ENCODE assay signal across 18 cellular contexts in the genomic region with DNA sequence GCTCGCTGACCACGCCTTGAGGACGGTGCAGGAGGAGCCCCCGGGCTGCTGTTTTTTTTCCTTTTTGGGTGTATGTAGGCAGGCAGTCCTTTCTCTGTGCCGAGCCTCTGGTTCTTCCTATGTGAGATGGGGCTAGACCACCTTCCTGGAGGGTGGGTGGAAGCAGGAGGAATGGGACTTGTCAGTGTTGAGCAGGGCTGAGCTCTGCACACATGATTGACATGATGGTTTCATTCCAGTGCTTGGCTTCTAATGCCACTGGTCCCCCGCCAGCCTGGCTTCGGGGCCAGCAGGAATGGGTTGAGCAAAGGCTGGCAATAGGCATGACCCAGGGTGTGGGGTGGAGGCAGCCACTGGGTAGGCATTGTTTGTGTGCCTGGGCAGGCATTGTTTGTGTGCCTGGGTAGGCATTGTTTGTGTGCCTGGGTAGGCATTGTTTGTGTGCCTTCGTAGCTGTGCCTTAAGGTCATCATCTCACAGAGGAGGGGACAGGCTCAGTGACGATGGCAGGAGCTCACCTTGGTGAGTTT. TPM values are rescaled to one million over a fixed set of nuclear protein-coding genes. Genes with fewer than 3 reads are reported as not detected.
DNase-seq lines count a peak whose midpoint lies in the region; ATAC-seq and TF ChIP-seq lines count a peak whose summit lies in the region.
"Had no signal": no experiment of that assay in that cellular context is flagged by ENCODE, and none has a peak within 500 bp of the region (broad histone marks: within the 10 kb centered on the region; RNA-seq: fewer than 3 reads in every experiment).

No MANE protein-coding gene starts in this region.

- DNase-seq in left cardiac atrium (no peak), cardiac septum (ENCODE audit: low spot score) (no peak), osteocyte (ENCODE audit: extremely low spot score, unreplicated experiment) (peak; percentile 81), GM13977 (ENCODE audit: low spot score) (no peak)
- no peak for DNase-seq in activated CD8-positive, alpha-beta memory T cell treated with anti-CD3 and anti-CD28 coated beads for 24 hours
- DNase-seq: activated CD4-positive, alpha-beta T cell treated with anti-CD3 and anti-CD28 coated beads for 48 hours; activated gamma-delta T cell treated with Interleukin-2 at 50 U/mL for 16 hours; CD4-positive, CD25-positive, alpha-beta regulatory T cell; DMS79; foreskin fibroblast; NCI-H446; stimulated activated CD4-positive, alpha-beta T cell treated with anti-CD3 and anti-CD28 coated beads, Interleukin-12 subunit alpha, Interleukin-12 subunit beta, amount 100 ng/mL, for 4 hours had no signal

- no peaks in the 10 kb centered on the region for H3K27me3 ChIP-seq in gastroesophageal sphincter
- H3K27me3 ChIP-seq: pancreas had no signal

- TF ChIP-seq POLR2A in gastroesophageal sphincter (IDR thresholded peaks at IDR 0.05), result no peak

- H3K27ac ChIP-seq in gastroesophageal sphincter, result no peak overlapping the region
- H3K27ac ChIP-seq: pancreas, thoracic aorta had no signal

- H3K4me1 ChIP-seq in gastroesophageal sphincter, result peaks cover 0 to 10% (median 0%) of the 10 kb centered on the region in 3 donors
- H3K4me1 ChIP-seq: pancreas had no signal

- TF ChIP-seq CTCF in gastroesophageal sphincter (IDR thresholded peaks at IDR 0.05) (no peak), osteocyte (IDR thresholded peaks at IDR 0.05) (no peak), GM13977 (IDR thresholded peaks at IDR 0.05; ENCODE audit: extremely low read depth, insufficient read depth, missing control alignments) (no peak)

- ATAC-seq in left cardiac atrium (peak; percentile 14 to 79), gastroesophageal sphincter (peak; percentile 28), GM21526 (IDR thresholded peaks at IDR 0.05; ENCODE audit: low FRiP score, unreplicated experiment) (no peak), HG03457 (IDR thresholded peaks at IDR 0.05; ENCODE audit: unreplicated experiment) (no peak)

- peaks cover 35% of the 10 kb centered on the region for H3K27me3 Mint-ChIP-seq in osteocyte (ENCODE audit: unreplicated experiment)

- in situ Hi-C loops in GM13977 (cut with MboI; ENCODE audit: low pct_unique_long_range_greater_than_20kb, low sequenced_read_pairs, unreplicated experiment), result no loop called here

- peaks cover 4% of the 10 kb centered on the region for H3K9me3 Mint-ChIP-seq in osteocyte (ENCODE audit: unreplicated experiment)
- H3K9me3 Mint-ChIP-seq: CD4-positive, CD25-positive, alpha-beta regulatory T cell; stimulated activated effector memory CD8-positive, alpha-beta T cell treated with anti-CD3 and anti-CD28 coated beads, Interleukin-12 subunit alpha, Interleukin-12 subunit beta, amount 100 ng/mL, for 72 hours had no signal

- no peak overlapping the region for H3K4me3 Mint-ChIP-seq in osteocyte (ENCODE audit: unreplicated experiment)
- H3K4me3 Mint-ChIP-seq: stimulated activated effector memory CD8-positive, alpha-beta T cell treated with anti-CD3 and anti-CD28 coated beads, Interleukin-12 subunit alpha, Interleukin-12 subunit beta, amount 100 ng/mL, for 72 hours had no signal

- peaks cover 29% of the 10 kb centered on the region for H3K4me1 Mint-ChIP-seq in osteocyte (ENCODE audit: unreplicated experiment)
- H3K4me1 Mint-ChIP-seq: CD4-positive, CD25-positive, alpha-beta regulatory T cell had no signal

- H3K36me3 Mint-ChIP-seq in osteocyte (ENCODE audit: unreplicated experiment), result peaks cover 6% of the 10 kb centered on the region
- H3K36me3 Mint-ChIP-seq: CD4-positive, CD25-positive, alpha-beta regulatory T cell; stimulated activated effector memory CD8-positive, alpha-beta T cell treated with anti-CD3 and anti-CD28 coated beads, Interleukin-12 subunit alpha, Interleukin-12 subunit beta, amount 100 ng/mL, for 72 hours had no signal

- no peaks in the 10 kb centered on the region for H3K36me3 ChIP-seq in gastroesophageal sphincter
- H3K36me3 ChIP-seq: pancreas, thoracic aorta had no signal

- no peak overlapping the region for H3K4me3 ChIP-seq in gastroesophageal sphincter
- H3K4me3 ChIP-seq: pancreas, thoracic aorta had no signal

- H3K9me3 ChIP-seq in gastroesophageal sphincter, result no peaks in the 10 kb centered on the region
- H3K9me3 ChIP-seq: pancreas, thoracic aorta had no signal

- H3K27ac Mint-ChIP-seq in osteocyte (ENCODE audit: unreplicated experiment), result peak overlapping the region; percentile 75
- H3K27ac Mint-ChIP-seq: CD4-positive, CD25-positive, alpha-beta regulatory T cell; stimulated activated effector memory CD8-positive, alpha-beta T cell treated with anti-CD3 and anti-CD28 coated beads, Interleukin-12 subunit alpha, Interleukin-12 subunit beta, amount 100 ng/mL, for 72 hours had no signal

- WGBS in gastroesophageal sphincter (ENCODE audit: low coverage in 1 of 2), 2 donors, result 81% methylated on average over 2 of the region's 9 CpGs; no CpG with 5 or more reads in 1 of the 2 donors

- TF ChIP-seq EP300 in gastroesophageal sphincter (IDR thresholded peaks at IDR 0.05), result no peak

- intact Hi-C loops in left cardiac atrium (cut with DNase I), result no loop called here
- intact Hi-C loops in cardiac septum (cut with DNase I), result no loop called here

RNA-seq across cellular contexts. Expression of gene ADCY7, which starts 14.2 kb away (rescaled TPM):
- total RNA-seq in left cardiac atrium, result 10 to 100 TPM; 14.3 to 23.7 TPM
- total RNA-seq in cardiac septum, result 6.2 TPM
- total RNA-seq in gastroesophageal sphincter, result 10 to 100 TPM; 12.7 to 23.5 (median 19.3) TPM
- 4.6 TPM in 2 replicates for total RNA-seq in osteocyte

Comparison
In these comparisons a context has a peak if more than half of its experiments do, and no peak if none do; other contexts are left out.
1. ATAC-seq: peak in left cardiac atrium (2 of 2) and gastroesophageal sphincter (single experiment); none in GM21526 (single experiment) and HG03457 (single experiment).